In the genomic region with DNA sequence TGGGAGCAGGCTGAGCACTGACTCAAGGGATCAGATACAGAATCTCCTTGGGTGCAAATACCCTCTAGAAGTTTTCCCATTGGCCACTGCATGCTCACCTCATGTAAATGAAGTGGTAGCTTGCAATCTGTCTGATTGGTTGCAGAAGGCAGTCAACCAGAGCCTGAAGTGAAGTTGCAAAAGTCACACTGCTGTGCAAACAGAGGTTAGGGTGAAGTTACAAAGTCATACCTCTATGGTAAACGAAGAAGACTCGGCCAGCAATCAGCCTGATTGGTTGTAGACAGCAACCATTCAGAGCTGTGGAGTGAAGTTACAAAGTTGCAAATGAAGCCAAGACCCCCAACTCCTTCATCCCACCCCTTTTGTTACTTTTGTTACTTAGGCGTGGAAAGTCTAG, we compare ENCODE assay signal across 1 cellular context.
TF ChIP-seq lines count a peak whose summit lies in the region.

No MANE protein-coding gene starts in this region.

TF ChIP-seq in K562, 482 proteins besides CTCF, POLR2A, EP300 and RAD21 (continues in another document):
- TF ChIP-seq RCOR1 (IDR thresholded peaks at IDR 0.05; ENCODE audit: borderline replicate concordance in 1 of 2, low read depth in 2 of 2, low read length in 2 of 2), result 0 out of 4 replicates have a peak, but pooled peaks of 1 of the 2 experiments have one; percentile 17
- no peak for TF ChIP-seq NCOA1 (IDR thresholded peaks at IDR 0.05; ENCODE audit: low read depth)
- peak in 1 of 2 experiments; percentile 42; a peak in 2 of 4 replicates for TF ChIP-seq NRF1 (conservative IDR thresholded peaks at IDR 0.05 in 1 of 2, IDR thresholded peaks at IDR 0.05 in 1 of 2)
- no peak for TF ChIP-seq IFI16 (CRISPR knock-in tag; IDR thresholded peaks at IDR 0.05)
- peak; percentile 15 for TF ChIP-seq NFYB (IDR thresholded peaks at IDR 0.05; ENCODE audit: extremely low read depth, insufficient read length)
- TF ChIP-seq KAT8 (IDR thresholded peaks at IDR 0.05; ENCODE audit: low read depth), result no peak
- no peak for TF ChIP-seq ZNF445 (CRISPR knock-in tag; IDR thresholded peaks at IDR 0.05; ENCODE audit: low read depth)
- TF ChIP-seq CC2D1A (IDR thresholded peaks at IDR 0.05), result peak; percentile 64; the same call in 1 of the 2 replicates
- no peak for TF ChIP-seq GABPA (tag; conservative IDR thresholded peaks at IDR 0.05; ENCODE audit: low read depth)
- TF ChIP-seq SFPQ (IDR thresholded peaks at IDR 0.05; ENCODE audit: low read depth, low read length), result no peak
- no peak for TF ChIP-seq FOS (IDR thresholded peaks at IDR 0.05; ENCODE audit: extremely low read depth, insufficient read length)
- no peak for TF ChIP-seq HDGF (IDR thresholded peaks at IDR 0.05)
- TF ChIP-seq C11orf30 (IDR thresholded peaks at IDR 0.05; ENCODE audit: low read depth), result peak; percentile 18; the same call in 1 of the 2 replicates
- TF ChIP-seq SRSF3 (IDR thresholded peaks at IDR 0.05; ENCODE audit: insufficient read depth, low read length), result no peak
- TF ChIP-seq POLR3G (IDR thresholded peaks at IDR 0.05; ENCODE audit: extremely low read depth, insufficient read length, insufficient replicate concordance), result no peak
- TF ChIP-seq HSF4 (CRISPR knock-in tag; IDR thresholded peaks at IDR 0.05; ENCODE audit: borderline replicate concordance), result no peak
- TF ChIP-seq ZC3H8 (IDR thresholded peaks at IDR 0.05), result no peak
- TF ChIP-seq MYC (IDR thresholded peaks at IDR 0.05; ENCODE audit: low read depth, low read length), result peak; percentile 36; the same call in 1 of the 2 replicates
- TF ChIP-seq MYC (CRISPR knock-in tag; IDR thresholded peaks at IDR 0.05; ENCODE audit: borderline replicate concordance, low read depth), result no peak
- TF ChIP-seq ZBTB17 (CRISPR knock-in tag; IDR thresholded peaks at IDR 0.05), result no peak
- TF ChIP-seq, protein P1, sequence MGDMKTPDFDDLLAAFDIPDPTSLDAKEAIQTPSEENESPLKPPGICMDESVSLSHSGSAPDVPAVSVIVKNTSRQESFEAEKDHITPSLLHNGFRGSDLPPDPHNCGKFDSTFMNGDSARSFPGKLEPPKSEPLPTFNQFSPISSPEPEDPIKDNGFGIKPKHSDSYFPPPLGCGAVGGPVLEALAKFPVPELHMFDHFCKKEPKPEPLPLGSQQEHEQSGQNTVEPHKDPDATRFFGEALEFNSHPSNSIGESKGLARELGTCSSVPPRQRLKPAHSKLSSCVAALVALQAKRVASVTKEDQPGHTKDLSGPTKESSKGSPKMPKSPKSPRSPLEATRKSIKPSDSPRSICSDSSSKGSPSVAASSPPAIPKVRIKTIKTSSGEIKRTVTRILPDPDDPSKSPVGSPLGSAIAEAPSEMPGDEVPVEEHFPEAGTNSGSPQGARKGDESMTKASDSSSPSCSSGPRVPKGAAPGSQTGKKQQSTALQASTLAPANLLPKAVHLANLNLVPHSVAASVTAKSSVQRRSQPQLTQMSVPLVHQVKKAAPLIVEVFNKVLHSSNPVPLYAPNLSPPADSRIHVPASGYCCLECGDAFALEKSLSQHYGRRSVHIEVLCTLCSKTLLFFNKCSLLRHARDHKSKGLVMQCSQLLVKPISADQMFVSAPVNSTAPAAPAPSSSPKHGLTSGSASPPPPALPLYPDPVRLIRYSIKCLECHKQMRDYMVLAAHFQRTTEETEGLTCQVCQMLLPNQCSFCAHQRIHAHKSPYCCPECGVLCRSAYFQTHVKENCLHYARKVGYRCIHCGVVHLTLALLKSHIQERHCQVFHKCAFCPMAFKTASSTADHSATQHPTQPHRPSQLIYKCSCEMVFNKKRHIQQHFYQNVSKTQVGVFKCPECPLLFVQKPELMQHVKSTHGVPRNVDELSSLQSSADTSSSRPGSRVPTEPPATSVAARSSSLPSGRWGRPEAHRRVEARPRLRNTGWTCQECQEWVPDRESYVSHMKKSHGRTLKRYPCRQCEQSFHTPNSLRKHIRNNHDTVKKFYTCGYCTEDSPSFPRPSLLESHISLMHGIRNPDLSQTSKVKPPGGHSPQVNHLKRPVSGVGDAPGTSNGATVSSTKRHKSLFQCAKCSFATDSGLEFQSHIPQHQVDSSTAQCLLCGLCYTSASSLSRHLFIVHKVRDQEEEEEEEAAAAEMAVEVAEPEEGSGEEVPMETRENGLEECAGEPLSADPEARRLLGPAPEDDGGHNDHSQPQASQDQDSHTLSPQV (IDR thresholded peaks at IDR 0.05), result no peak
- TF ChIP-seq ZFP36 (IDR thresholded peaks at IDR 0.05; ENCODE audit: low read depth, low read length, partially characterized antibody), result peak; percentile 10
- no peak for TF ChIP-seq ZNF780A (CRISPR knock-in tag; IDR thresholded peaks at IDR 0.05)
- TF ChIP-seq CEBPB (tag; IDR thresholded peaks at IDR 0.05), result peak; percentile 69
- TF ChIP-seq PBX2 (CRISPR knock-in tag; IDR thresholded peaks at IDR 0.05; ENCODE audit: low read depth), result no peak
- TF ChIP-seq PBX2 (tag; conservative IDR thresholded peaks at IDR 0.05; ENCODE audit: low read depth), result no peak
- peak; percentile 67; the same call in 1 of the 2 replicates for TF ChIP-seq PKNOX1 (IDR thresholded peaks at IDR 0.05)
- TF ChIP-seq JUND (IDR thresholded peaks at IDR 0.05; ENCODE audit: borderline replicate concordance, low read depth, low read length), result 0 out of 2 replicates have a peak, but pooled peaks have one; percentile 13
- no peak for TF ChIP-seq JUND (tag; IDR thresholded peaks at IDR 0.05; ENCODE audit: borderline replicate concordance, low read depth, low read length)
- TF ChIP-seq FOXM1 (IDR thresholded peaks at IDR 0.05; ENCODE audit: low read depth), result peak; percentile 31; the same call in 1 of the 2 replicates
- TF ChIP-seq FOXM1 (CRISPR knock-in tag; IDR thresholded peaks at IDR 0.05; ENCODE audit: low read depth), result no peak
- peak; percentile 83 to 98 for TF ChIP-seq FOXA3 (CRISPR knock-in tag; conservative IDR thresholded peaks at IDR 0.05 in 1 of 2, IDR thresholded peaks at IDR 0.05 in 1 of 2)
- no peak for TF ChIP-seq TEAD2 (tag; IDR thresholded peaks at IDR 0.05)
- no peak for TF ChIP-seq RBM34 (IDR thresholded peaks at IDR 0.05; ENCODE audit: borderline replicate concordance, insufficient read depth, low read length)
- TF ChIP-seq ESRRA (IDR thresholded peaks at IDR 0.05; ENCODE audit: borderline replicate concordance, low read depth), result no peak
- TF ChIP-seq POLR2H (tag; IDR thresholded peaks at IDR 0.05; ENCODE audit: low read depth), result no peak
- TF ChIP-seq RBM25 (IDR thresholded peaks at IDR 0.05; ENCODE audit: low read depth, low read length, severe bottlenecking), result peak; percentile 27
- peak; percentile 76; the same call in 1 of the 2 replicates for TF ChIP-seq NFATC3 (IDR thresholded peaks at IDR 0.05)
- peak; percentile 17; the same call in 1 of the 2 replicates for TF ChIP-seq ZNF316 (IDR thresholded peaks at IDR 0.05)
- no peak for TF ChIP-seq GATAD2B (IDR thresholded peaks at IDR 0.05; ENCODE audit: borderline replicate concordance)
- no peak for TF ChIP-seq SAP30 (IDR thresholded peaks at IDR 0.05; ENCODE audit: borderline replicate concordance, insufficient read depth, low read depth, low read length, poor library complexity, severe bottlenecking)
- TF ChIP-seq ZNF431 (CRISPR knock-in tag; IDR thresholded peaks at IDR 0.05), result no peak
- TF ChIP-seq FOXA1 (IDR thresholded peaks at IDR 0.05; ENCODE audit: borderline replicate concordance), result 0 out of 2 replicates have a peak, but pooled peaks have one; percentile 52
- TF ChIP-seq, protein P2, sequence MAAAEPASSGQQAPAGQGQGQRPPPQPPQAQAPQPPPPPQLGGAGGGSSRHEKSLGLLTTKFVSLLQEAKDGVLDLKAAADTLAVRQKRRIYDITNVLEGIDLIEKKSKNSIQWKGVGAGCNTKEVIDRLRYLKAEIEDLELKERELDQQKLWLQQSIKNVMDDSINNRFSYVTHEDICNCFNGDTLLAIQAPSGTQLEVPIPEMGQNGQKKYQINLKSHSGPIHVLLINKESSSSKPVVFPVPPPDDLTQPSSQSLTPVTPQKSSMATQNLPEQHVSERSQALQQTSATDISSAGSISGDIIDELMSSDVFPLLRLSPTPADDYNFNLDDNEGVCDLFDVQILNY (CRISPR knock-in tag; IDR thresholded peaks at IDR 0.05), result no peak
- TF ChIP-seq E2F3 (CRISPR knock-in tag; IDR thresholded peaks at IDR 0.05), result no peak
- TF ChIP-seq, protein P3, sequence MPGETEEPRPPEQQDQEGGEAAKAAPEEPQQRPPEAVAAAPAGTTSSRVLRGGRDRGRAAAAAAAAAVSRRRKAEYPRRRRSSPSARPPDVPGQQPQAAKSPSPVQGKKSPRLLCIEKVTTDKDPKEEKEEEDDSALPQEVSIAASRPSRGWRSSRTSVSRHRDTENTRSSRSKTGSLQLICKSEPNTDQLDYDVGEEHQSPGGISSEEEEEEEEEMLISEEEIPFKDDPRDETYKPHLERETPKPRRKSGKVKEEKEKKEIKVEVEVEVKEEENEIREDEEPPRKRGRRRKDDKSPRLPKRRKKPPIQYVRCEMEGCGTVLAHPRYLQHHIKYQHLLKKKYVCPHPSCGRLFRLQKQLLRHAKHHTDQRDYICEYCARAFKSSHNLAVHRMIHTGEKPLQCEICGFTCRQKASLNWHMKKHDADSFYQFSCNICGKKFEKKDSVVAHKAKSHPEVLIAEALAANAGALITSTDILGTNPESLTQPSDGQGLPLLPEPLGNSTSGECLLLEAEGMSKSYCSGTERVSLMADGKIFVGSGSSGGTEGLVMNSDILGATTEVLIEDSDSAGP (CRISPR knock-in tag; IDR thresholded peaks at IDR 0.05), result no peak
- no peak for TF ChIP-seq ZNF583 (CRISPR knock-in tag; IDR thresholded peaks at IDR 0.05)
- no peak for TF ChIP-seq KDM2B (CRISPR knock-in tag; IDR thresholded peaks at IDR 0.05)
- TF ChIP-seq TOE1 (IDR thresholded peaks at IDR 0.05; ENCODE audit: borderline replicate concordance), result peak; percentile 36; the same call in 1 of the 2 replicates
- no peak for TF ChIP-seq TOE1 (CRISPR knock-in tag; IDR thresholded peaks at IDR 0.05; ENCODE audit: borderline replicate concordance, low read depth)
- no peak for TF ChIP-seq SUPT5H (IDR thresholded peaks at IDR 0.05)
- no peak for TF ChIP-seq ZNF76 (CRISPR knock-in tag; IDR thresholded peaks at IDR 0.05; ENCODE audit: borderline replicate concordance)
- TF ChIP-seq ZEB2 (IDR thresholded peaks at IDR 0.05), result no peak
- TF ChIP-seq, protein P4, sequence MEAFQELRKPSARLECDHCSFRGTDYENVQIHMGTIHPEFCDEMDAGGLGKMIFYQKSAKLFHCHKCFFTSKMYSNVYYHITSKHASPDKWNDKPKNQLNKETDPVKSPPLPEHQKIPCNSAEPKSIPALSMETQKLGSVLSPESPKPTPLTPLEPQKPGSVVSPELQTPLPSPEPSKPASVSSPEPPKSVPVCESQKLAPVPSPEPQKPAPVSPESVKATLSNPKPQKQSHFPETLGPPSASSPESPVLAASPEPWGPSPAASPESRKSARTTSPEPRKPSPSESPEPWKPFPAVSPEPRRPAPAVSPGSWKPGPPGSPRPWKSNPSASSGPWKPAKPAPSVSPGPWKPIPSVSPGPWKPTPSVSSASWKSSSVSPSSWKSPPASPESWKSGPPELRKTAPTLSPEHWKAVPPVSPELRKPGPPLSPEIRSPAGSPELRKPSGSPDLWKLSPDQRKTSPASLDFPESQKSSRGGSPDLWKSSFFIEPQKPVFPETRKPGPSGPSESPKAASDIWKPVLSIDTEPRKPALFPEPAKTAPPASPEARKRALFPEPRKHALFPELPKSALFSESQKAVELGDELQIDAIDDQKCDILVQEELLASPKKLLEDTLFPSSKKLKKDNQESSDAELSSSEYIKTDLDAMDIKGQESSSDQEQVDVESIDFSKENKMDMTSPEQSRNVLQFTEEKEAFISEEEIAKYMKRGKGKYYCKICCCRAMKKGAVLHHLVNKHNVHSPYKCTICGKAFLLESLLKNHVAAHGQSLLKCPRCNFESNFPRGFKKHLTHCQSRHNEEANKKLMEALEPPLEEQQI (IDR thresholded peaks at IDR 0.05), result 0 out of 2 replicates have a peak, but pooled peaks have one; percentile 32
- peak in 1 of 2 experiments; percentile 92 for TF ChIP-seq NCOA2 (IDR thresholded peaks at IDR 0.05; ENCODE audit: partially characterized antibody in 2 of 2)
- TF ChIP-seq ATF7 (IDR thresholded peaks at IDR 0.05), result peak; percentile 34; the same call in 1 of the 2 replicates
